6 cellular contexts compared by ENCODE assay signal in genomic region chrX:155071694-155072215, GRCh38. TPM values are rescaled to one million over a fixed set of nuclear protein-coding genes. Genes with fewer than 3 reads are reported as not detected.
DNase-seq lines count a peak whose midpoint lies in the region; ATAC-seq and TF ChIP-seq lines count a peak whose summit lies in the region.

No MANE protein-coding gene starts in this region.

- H3K9me3 ChIP-seq in CD4-positive, alpha-beta memory T cell (ENCODE audit: control insufficient read depth in 1 of 2, low read length in 2 of 2): no peaks in the 10 kb centered on the region
- no peaks in the 10 kb centered on the region for H3K9me3 ChIP-seq in body of pancreas

- H3K27ac ChIP-seq in CD4-positive, alpha-beta memory T cell (ENCODE audit: low read depth, low read length): peak overlapping the region; percentile 82
- H3K27ac ChIP-seq in body of pancreas: peak overlapping the region; percentile 26 to 84 (median 72)

- H3K4me1 Mint-ChIP-seq in CD4-positive, alpha-beta memory T cell: peaks cover 35 to 70% (median 40%) of the 10 kb centered on the region in 4 donors
- H3K4me1 Mint-ChIP-seq in natural killer cell treated with Interleukin-12 subunit alpha and Interleukin-12 subunit beta and Interleukin-15 and Interleukin-18, amount 100 ng/mL, for 72 hours (ENCODE audit: low read depth in 2 of 2): peaks cover 21 to 38% of the 10 kb centered on the region in 2 donors

- no peak for TF ChIP-seq CTCF in body of pancreas (IDR thresholded peaks at IDR 0.05)

- DNase-seq in CD4-positive, alpha-beta memory T cell: peak in 4 of 5 donors; percentile 14 to 30 (median 16)
- DNase-seq in body of pancreas (peak in 1 of 4 donors; percentile 10), middle frontal gyrus (ENCODE audit: extremely low spot score, low spot score) (no peak)
- no peak for DNase-seq in natural killer cell treated with Interleukin-12 subunit alpha and Interleukin-12 subunit beta and Interleukin-15 and Interleukin-18, amount 100 ng/mL, for 72 hours (ENCODE audit: low spot score)
- no peak for DNase-seq in activated CD8-positive, alpha-beta memory T cell treated with anti-CD3 and anti-CD28 coated beads, Interleukin-2, amount 50 U/mL, for 48 hours

- H3K27ac Mint-ChIP-seq in CD4-positive, alpha-beta memory T cell: peak overlapping the region; percentile 86 to 96 (median 95)
- peak overlapping the region; percentile 78 to 82 for H3K27ac Mint-ChIP-seq in natural killer cell treated with Interleukin-12 subunit alpha and Interleukin-12 subunit beta and Interleukin-15 and Interleukin-18, amount 100 ng/mL, for 72 hours

- no peaks in the 10 kb centered on the region for H3K36me3 ChIP-seq in CD4-positive, alpha-beta memory T cell (ENCODE audit: insufficient read depth, low read length)
- no peaks in the 10 kb centered on the region for H3K36me3 ChIP-seq in body of pancreas (replicated peaks in 1 of 2; ENCODE audit: insufficient read depth in 1 of 2, low read depth in 2 of 2)

- H3K4me3 ChIP-seq in CD4-positive, alpha-beta memory T cell (ENCODE audit: low read length in 2 of 2): peak overlapping the region; percentile 47 to 72
- H3K4me3 ChIP-seq in body of pancreas: peak overlapping the region; percentile 12 to 26

- ATAC-seq in HG02885 (IDR thresholded peaks at IDR 0.05; ENCODE audit: poor library complexity, unreplicated experiment) (peak; percentile 10), body of pancreas (peak; percentile 5)
- no peak for ATAC-seq in natural killer cell treated with Interleukin-12 subunit alpha and Interleukin-12 subunit beta and Interleukin-15 and Interleukin-18, amount 100 ng/mL, for 72 hours

- H3K9me3 Mint-ChIP-seq in CD4-positive, alpha-beta memory T cell: no peaks in the 10 kb centered on the region
- no peaks in the 10 kb centered on the region for H3K9me3 Mint-ChIP-seq in natural killer cell treated with Interleukin-12 subunit alpha and Interleukin-12 subunit beta and Interleukin-15 and Interleukin-18, amount 100 ng/mL, for 72 hours

- H3K4me1 ChIP-seq in CD4-positive, alpha-beta memory T cell (ENCODE audit: insufficient read depth, low read length): peaks cover 43% of the 10 kb centered on the region
- peaks cover 16% of the 10 kb centered on the region for H3K4me1 ChIP-seq in body of pancreas

- no peaks in the 10 kb centered on the region for H3K27me3 Mint-ChIP-seq in CD4-positive, alpha-beta memory T cell
- peaks cover 0 to 6% of the 10 kb centered on the region in 2 donors for H3K27me3 Mint-ChIP-seq in natural killer cell treated with Interleukin-12 subunit alpha and Interleukin-12 subunit beta and Interleukin-15 and Interleukin-18, amount 100 ng/mL, for 72 hours

- POLR2A ChIA-PET in CD4-positive, alpha-beta memory T cell (lab: Charles Lee; ENCODE audit: partially characterized antibody): interaction anchor here (0.6 to 1.5 kb wide), 3 partner anchors 45 to 144 kb away, joined by 3 to 7 read pairs (median 3); partner anchors contain the start of gene FUNDC2

- CTCF ChIA-PET in CD4-positive, alpha-beta memory T cell (lab: Charles Lee; ENCODE audit: partially characterized antibody): no interaction called here

- WGBS in body of pancreas, 2 donors: 0% methylated on average over 4 to 21 of the region's 24 CpGs

- no peaks in the 10 kb centered on the region for H3K27me3 ChIP-seq in CD4-positive, alpha-beta memory T cell (ENCODE audit: insufficient read depth, low read length)
- H3K27me3 ChIP-seq in body of pancreas: no peaks in the 10 kb centered on the region

- peak overlapping the region; percentile 87 to 96 (median 90) for H3K4me3 Mint-ChIP-seq in CD4-positive, alpha-beta memory T cell
- peak overlapping the region; percentile 89 for H3K4me3 Mint-ChIP-seq in natural killer cell treated with Interleukin-12 subunit alpha and Interleukin-12 subunit beta and Interleukin-15 and Interleukin-18, amount 100 ng/mL, for 72 hours

- peak in 1 of 3 donors; percentile 15 for TF ChIP-seq POLR2A in body of pancreas (IDR thresholded peaks at IDR 0.05)

- H3K36me3 Mint-ChIP-seq in CD4-positive, alpha-beta memory T cell: peaks cover 4 to 37% of the 10 kb centered on the region in 2 donors
- H3K36me3 Mint-ChIP-seq in natural killer cell treated with Interleukin-12 subunit alpha and Interleukin-12 subunit beta and Interleukin-15 and Interleukin-18, amount 100 ng/mL, for 72 hours: peaks cover 22% of the 10 kb centered on the region

- intact Hi-C loops in CD4-positive, alpha-beta memory T cell (cut with micrococcal nuclease): loop anchor here (1.0 to 5.0 kb wide), 3 partner anchors 45 to 145 kb away; partner anchors contain the start of genes FUNDC2 and VBP1
- intact Hi-C loops in body of pancreas (cut with DNase I): no loop called here

RNA-seq across cellular contexts. Expression of gene BRCC3, which starts 0.4 kb away (rescaled TPM):
- total RNA-seq in CD4-positive, alpha-beta memory T cell: 10 to 100 TPM; 19.2 to 19.7 TPM
- polyA plus RNA-seq in CD4-positive, alpha-beta memory T cell: 10 to 100 TPM; 18.8 to 30.1 TPM
- total RNA-seq in body of pancreas: 1 to 10 TPM; 6.3 to 7.5 TPM
- total RNA-seq in natural killer cell treated with Interleukin-12 subunit alpha and Interleukin-12 subunit beta and Interleukin-15 and Interleukin-18, amount 100 ng/mL, for 72 hours: 10 to 100 TPM; 34.5 to 36.1 TPM

RNA-seq across cellular contexts. Expression of gene CMC4, which starts 0.8 kb away (rescaled TPM):
- 1 to 10 TPM; 6.1 to 7.0 TPM for total RNA-seq in CD4-positive, alpha-beta memory T cell
- polyA plus RNA-seq in CD4-positive, alpha-beta memory T cell: 10 to 100 TPM; 23.0 to 25.3 TPM
- total RNA-seq in body of pancreas: 10 to 100 TPM in 1 of 2 donors, 1 to 10 TPM in 1; 8.9 to 20.5 TPM
- 1 to 10 TPM in 1 of 2 donors, not detected in 1; 1.4 TPM for total RNA-seq in natural killer cell treated with Interleukin-12 subunit alpha and Interleukin-12 subunit beta and Interleukin-15 and Interleukin-18, amount 100 ng/mL, for 72 hours

RNA-seq across cellular contexts. Expression of gene MTCP1, which starts 0.8 kb away (rescaled TPM):
- 10 to 100 TPM; 21.8 to 24.2 TPM for total RNA-seq in CD4-positive, alpha-beta memory T cell
- 10 to 100 TPM; 26.0 to 44.1 TPM for polyA plus RNA-seq in CD4-positive, alpha-beta memory T cell
- total RNA-seq in body of pancreas: 1 to 10 TPM; 2.6 to 3.0 TPM
- 10 to 100 TPM; 12.4 to 17.4 TPM for total RNA-seq in natural killer cell treated with Interleukin-12 subunit alpha and Interleukin-12 subunit beta and Interleukin-15 and Interleukin-18, amount 100 ng/mL, for 72 hours

RNA-seq across cellular contexts. Expression of gene FUNDC2, which starts 45.1 kb away (rescaled TPM):
- 10 to 100 TPM; 52.6 to 53.6 TPM for total RNA-seq in CD4-positive, alpha-beta memory T cell
- polyA plus RNA-seq in CD4-positive, alpha-beta memory T cell: 100 to 1,000 TPM; 156 to 173 TPM
- 10 to 100 TPM; 28.8 to 66.3 TPM for total RNA-seq in body of pancreas
- 10 to 100 TPM; 47.2 to 62.5 TPM for total RNA-seq in natural killer cell treated with Interleukin-12 subunit alpha and Interleukin-12 subunit beta and Interleukin-15 and Interleukin-18, amount 100 ng/mL, for 72 hours

RNA-seq across cellular contexts. Expression of gene F8, which starts 49.2 kb away (rescaled TPM):
- total RNA-seq in CD4-positive, alpha-beta memory T cell: 1 to 10 TPM; 2.4 to 2.7 TPM
- polyA plus RNA-seq in CD4-positive, alpha-beta memory T cell: 1 to 10 TPM; 4.6 to 7.2 TPM
- 1 to 10 TPM; 5.7 to 9.2 TPM for total RNA-seq in body of pancreas
- total RNA-seq in natural killer cell treated with Interleukin-12 subunit alpha and Interleukin-12 subunit beta and Interleukin-15 and Interleukin-18, amount 100 ng/mL, for 72 hours: 1 to 10 TPM; 2.7 to 2.9 TPM

Comparison
In these comparisons a context has a peak if more than half of its experiments do, and no peak if none do; other contexts are left out.
1. DNase-seq: peak in CD4-positive, alpha-beta memory T cell (4 of 5); none in natural killer cell treated with Interleukin-12 subunit alpha and Interleukin-12 subunit beta and Interleukin-15 and Interleukin-18, amount 100 ng/mL, for 72 hours (single experiment), activated CD8-positive, alpha-beta memory T cell treated with anti-CD3 and anti-CD28 coated beads, Interleukin-2, amount 50 U/mL, for 48 hours (single experiment) and middle frontal gyrus (single experiment).
2. ATAC-seq: peak in HG02885 (single experiment) and body of pancreas (single experiment); none in natural killer cell treated with Interleukin-12 subunit alpha and Interleukin-12 subunit beta and Interleukin-15 and Interleukin-18, amount 100 ng/mL, for 72 hours (0 of 2).